14 cellular contexts compared by ENCODE assay signal in genomic region chr6:14639983-14640599, GRCh38.
A peak's percentile ranks its signal among the peaks of the same experiment; 100 is the strongest.
DNase-seq lines count a peak whose midpoint lies in the region; ATAC-seq and TF ChIP-seq lines count a peak whose summit lies in the region.
"Had no signal": no experiment of that assay in that cellular context is flagged by ENCODE, and none has a peak within 500 bp of the region (broad histone marks: within the 10 kb centered on the region; RNA-seq: fewer than 3 reads in every experiment).

No MANE protein-coding gene starts in this region.

- H3K4me2 ChIP-seq in neural progenitor cell, result peak overlapping the region; percentile 70

- H3K27ac ChIP-seq in HUES6 (ENCODE audit: low read depth, low read length) (peak overlapping the region; percentile 88), neural progenitor cell (peak overlapping the region; percentile 76), upper lobe of left lung (no peak overlapping the region)
- H3K27ac ChIP-seq: colonic mucosa, epithelial cell of prostate had no signal

- ATAC-seq in activated T-helper 17 cell treated with anti-CD3 and anti-CD28 coated beads, Interleukin-2, amount 50 U/mL, for 72 hours (replicated peaks), result peak; percentile 27
- ATAC-seq in activated CD8-positive, alpha-beta T cell treated with anti-CD3 and anti-CD28 coated beads, Interleukin-2, amount 10 ng/mL, durations not matched to agents 7 days and 5 days, result no peak
- ATAC-seq in GM18870 (IDR thresholded peaks at IDR 0.05; ENCODE audit: unreplicated experiment) (no peak), T-cell (replicated peaks in 1 of 4) (no peak), upper lobe of left lung (ENCODE audit: low FRiP score in 2 of 2) (no peak)

- TF ChIP-seq CTCF in neural progenitor cell (IDR thresholded peaks at IDR 0.05) (no peak), upper lobe of left lung (IDR thresholded peaks at IDR 0.05) (no peak)

- no peaks in the 10 kb centered on the region for H3K79me2 ChIP-seq in neural progenitor cell (ENCODE audit: low read depth)

- H3K27me3 Mint-ChIP-seq in activated T-helper 17 cell treated with anti-CD3 and anti-CD28 coated beads, Interleukin-2, amount 50 U/mL, for 72 hours, result no peaks in the 10 kb centered on the region
- H3K27me3 Mint-ChIP-seq in neural progenitor cell (ENCODE audit: insufficient read depth, low read depth) (peaks cover 11% of the 10 kb centered on the region), T-cell (peaks cover 3 to 4% of the 10 kb centered on the region in 2 donors)
- H3K27me3 Mint-ChIP-seq in activated CD8-positive, alpha-beta T cell treated with anti-CD3 and anti-CD28 coated beads, Interleukin-2, amount 10 ng/mL, durations not matched to agents 7 days and 5 days (ENCODE audit: low read depth), result peaks cover 16% of the 10 kb centered on the region

- no peak for TF ChIP-seq POLR2A in upper lobe of left lung (IDR thresholded peaks at IDR 0.05)

- peak overlapping the region; percentile 33 for H3K4me3 ChIP-seq in HUES6 (ENCODE audit: low read depth, low read length)
- no peak overlapping the region for H3K4me3 ChIP-seq in neural progenitor cell
- no peak overlapping the region for H3K4me3 ChIP-seq in upper lobe of left lung
- H3K4me3 ChIP-seq: colonic mucosa, tibial nerve had no signal

- no peaks in the 10 kb centered on the region for H3K36me3 Mint-ChIP-seq in activated T-helper 17 cell treated with anti-CD3 and anti-CD28 coated beads, Interleukin-2, amount 50 U/mL, for 72 hours (ENCODE audit: low read depth)
- H3K36me3 Mint-ChIP-seq in neural progenitor cell, result no peaks in the 10 kb centered on the region
- no peaks in the 10 kb centered on the region for H3K36me3 Mint-ChIP-seq in activated CD8-positive, alpha-beta T cell treated with anti-CD3 and anti-CD28 coated beads, Interleukin-2, amount 10 ng/mL, durations not matched to agents 7 days and 5 days (ENCODE audit: low read depth)
- no peaks in the 10 kb centered on the region for H3K36me3 Mint-ChIP-seq in T-cell

- no peaks in the 10 kb centered on the region for H3K9me3 Mint-ChIP-seq in activated T-helper 17 cell treated with anti-CD3 and anti-CD28 coated beads, Interleukin-2, amount 50 U/mL, for 72 hours
- H3K9me3 Mint-ChIP-seq in neural progenitor cell (no peaks in the 10 kb centered on the region), T-cell (no peaks in the 10 kb centered on the region)
- no peaks in the 10 kb centered on the region for H3K9me3 Mint-ChIP-seq in activated CD8-positive, alpha-beta T cell treated with anti-CD3 and anti-CD28 coated beads, Interleukin-2, amount 10 ng/mL, durations not matched to agents 7 days and 5 days (ENCODE audit: insufficient read depth)

- H4K20me1 ChIP-seq in neural progenitor cell (ENCODE audit: low read depth), result no peaks in the 10 kb centered on the region

- H3K27me3 ChIP-seq in HUES6 (ENCODE audit: control insufficient read depth, insufficient read depth, low read length) (no peaks in the 10 kb centered on the region), neural progenitor cell (no peaks in the 10 kb centered on the region), upper lobe of left lung (no peaks in the 10 kb centered on the region)
- H3K27me3 ChIP-seq: colonic mucosa, tibial nerve had no signal

- peaks cover 38% of the 10 kb centered on the region for H3K4me1 Mint-ChIP-seq in activated T-helper 17 cell treated with anti-CD3 and anti-CD28 coated beads, Interleukin-2, amount 50 U/mL, for 72 hours
- H3K4me1 Mint-ChIP-seq in neural progenitor cell (peaks cover 57% of the 10 kb centered on the region), T-cell (peaks cover 34 to 48% (median 47%) of the 10 kb centered on the region in 3 donors)
- peaks cover 30% of the 10 kb centered on the region for H3K4me1 Mint-ChIP-seq in activated CD8-positive, alpha-beta T cell treated with anti-CD3 and anti-CD28 coated beads, Interleukin-2, amount 10 ng/mL, durations not matched to agents 7 days and 5 days (ENCODE audit: low read depth)

- H3K9me3 ChIP-seq in HUES6 (ENCODE audit: control insufficient read depth, insufficient read depth, low read depth, low read length), result no peaks in the 10 kb centered on the region
- H3K9me3 ChIP-seq in neural progenitor cell (ENCODE audit: low read depth), result no peaks in the 10 kb centered on the region
- H3K9me3 ChIP-seq in upper lobe of left lung, result no peaks in the 10 kb centered on the region
- H3K9me3 ChIP-seq: colonic mucosa, tibial nerve had no signal

- POLR2A ChIA-PET in activated CD8-positive, alpha-beta T cell treated with anti-CD3 and anti-CD28 coated beads, Interleukin-2, amount 10 ng/mL, durations not matched to agents 7 days and 5 days (lab: Charles Lee), result no interaction called here
- POLR2A ChIA-PET in T-cell (lab: Charles Lee), result no interaction called here

- H2AFZ ChIP-seq in neural progenitor cell (replicated peaks), result no peak overlapping the region

- 82 to 88% methylated on average over 12 of the region's 12 CpGs for WGBS in upper lobe of left lung, 2 donors

- peak overlapping the region; percentile 28 for H3K27ac Mint-ChIP-seq in activated T-helper 17 cell treated with anti-CD3 and anti-CD28 coated beads, Interleukin-2, amount 50 U/mL, for 72 hours
- peak overlapping the region; percentile 6 for H3K27ac Mint-ChIP-seq in neural progenitor cell
- no peak overlapping the region for H3K27ac Mint-ChIP-seq in activated CD8-positive, alpha-beta T cell treated with anti-CD3 and anti-CD28 coated beads, Interleukin-2, amount 10 ng/mL, durations not matched to agents 7 days and 5 days
- H3K27ac Mint-ChIP-seq in T-cell, result no peak overlapping the region

- no peak for TF ChIP-seq EP300 in upper lobe of left lung (IDR thresholded peaks at IDR 0.05)

- peaks cover 43% of the 10 kb centered on the region for H3K4me1 ChIP-seq in HUES6 (ENCODE audit: control insufficient read depth, insufficient read depth, low read length)
- peaks cover 70% of the 10 kb centered on the region for H3K4me1 ChIP-seq in neural progenitor cell
- H3K4me1 ChIP-seq in upper lobe of left lung, result peaks cover 7 to 15% (median 11%) of the 10 kb centered on the region in 4 donors

- H3F3A ChIP-seq in neural progenitor cell (ENCODE audit: low read depth), result peaks cover 43% of the 10 kb centered on the region

- peak; percentile 72 for DNase-seq in ELF-1 (ENCODE audit: low read depth, low spot score)
- no peak for DNase-seq in neural progenitor cell (ENCODE audit: low spot score)
- no peak for DNase-seq in activated CD8-positive, alpha-beta T cell treated with anti-CD3 and anti-CD28 coated beads, Interleukin-2, amount 10 ng/mL, durations not matched to agents 7 days and 5 days
- DNase-seq in T-cell, result no peak
- no peak for DNase-seq in upper lobe of left lung
- DNase-seq: activated naive CD4-positive, alpha-beta T cell treated with Interleukin-2 at 50 U/mL for 16 hours; colonic mucosa; NCI-H1092 treated with DMSO at 0.1 percent for 48 hours; T-helper 1 cell had no signal

- peak overlapping the region; percentile 35 for H3K4me3 Mint-ChIP-seq in activated T-helper 17 cell treated with anti-CD3 and anti-CD28 coated beads, Interleukin-2, amount 50 U/mL, for 72 hours
- peak overlapping the region; percentile 12 for H3K4me3 Mint-ChIP-seq in neural progenitor cell
- H3K4me3 Mint-ChIP-seq in activated CD8-positive, alpha-beta T cell treated with anti-CD3 and anti-CD28 coated beads, Interleukin-2, amount 10 ng/mL, durations not matched to agents 7 days and 5 days, result no peak overlapping the region
- H3K4me3 Mint-ChIP-seq in T-cell, result no peak overlapping the region

- H3K36me3 ChIP-seq in HUES6 (ENCODE audit: control insufficient read depth, insufficient read depth, low read length) (no peaks in the 10 kb centered on the region), neural progenitor cell (no peaks in the 10 kb centered on the region), upper lobe of left lung (no peaks in the 10 kb centered on the region)
- H3K36me3 ChIP-seq: colonic mucosa, tibial nerve had no signal

- peak overlapping the region; percentile 67 for H3K9ac ChIP-seq in HUES6 (ENCODE audit: low read length)
- H3K9ac ChIP-seq in neural progenitor cell, result no peak overlapping the region

- CTCF ChIA-PET in activated CD8-positive, alpha-beta T cell treated with anti-CD3 and anti-CD28 coated beads, Interleukin-2, amount 10 ng/mL, durations not matched to agents 7 days and 5 days (lab: Charles Lee), result interaction anchor here (0.8 kb wide), 1 partner anchor 17 kb away, joined by 3 read pairs; no protein-coding TSS in a partner anchor
- CTCF ChIA-PET in T-cell (lab: Charles Lee), result no interaction called here

Comparison
In these comparisons a context has a peak if more than half of its experiments do, and no peak if none do; other contexts are left out.
1. H3K27ac ChIP-seq: peak in HUES6 (single experiment) and neural progenitor cell (single experiment); none in upper lobe of left lung (0 of 4).
2. H3K27ac Mint-ChIP-seq: peak in activated T-helper 17 cell treated with anti-CD3 and anti-CD28 coated beads, Interleukin-2, amount 50 U/mL, for 72 hours (single experiment) and neural progenitor cell (single experiment); none in activated CD8-positive, alpha-beta T cell treated with anti-CD3 and anti-CD28 coated beads, Interleukin-2, amount 10 ng/mL, durations not matched to agents 7 days and 5 days (single experiment) and T-cell (0 of 2).
3. H3K4me3 Mint-ChIP-seq: peak in activated T-helper 17 cell treated with anti-CD3 and anti-CD28 coated beads, Interleukin-2, amount 50 U/mL, for 72 hours (single experiment) and neural progenitor cell (single experiment); none in activated CD8-positive, alpha-beta T cell treated with anti-CD3 and anti-CD28 coated beads, Interleukin-2, amount 10 ng/mL, durations not matched to agents 7 days and 5 days (single experiment) and T-cell (0 of 3).